Comparison of ENCODE assay signal across 8 cellular contexts in the genomic region with DNA sequence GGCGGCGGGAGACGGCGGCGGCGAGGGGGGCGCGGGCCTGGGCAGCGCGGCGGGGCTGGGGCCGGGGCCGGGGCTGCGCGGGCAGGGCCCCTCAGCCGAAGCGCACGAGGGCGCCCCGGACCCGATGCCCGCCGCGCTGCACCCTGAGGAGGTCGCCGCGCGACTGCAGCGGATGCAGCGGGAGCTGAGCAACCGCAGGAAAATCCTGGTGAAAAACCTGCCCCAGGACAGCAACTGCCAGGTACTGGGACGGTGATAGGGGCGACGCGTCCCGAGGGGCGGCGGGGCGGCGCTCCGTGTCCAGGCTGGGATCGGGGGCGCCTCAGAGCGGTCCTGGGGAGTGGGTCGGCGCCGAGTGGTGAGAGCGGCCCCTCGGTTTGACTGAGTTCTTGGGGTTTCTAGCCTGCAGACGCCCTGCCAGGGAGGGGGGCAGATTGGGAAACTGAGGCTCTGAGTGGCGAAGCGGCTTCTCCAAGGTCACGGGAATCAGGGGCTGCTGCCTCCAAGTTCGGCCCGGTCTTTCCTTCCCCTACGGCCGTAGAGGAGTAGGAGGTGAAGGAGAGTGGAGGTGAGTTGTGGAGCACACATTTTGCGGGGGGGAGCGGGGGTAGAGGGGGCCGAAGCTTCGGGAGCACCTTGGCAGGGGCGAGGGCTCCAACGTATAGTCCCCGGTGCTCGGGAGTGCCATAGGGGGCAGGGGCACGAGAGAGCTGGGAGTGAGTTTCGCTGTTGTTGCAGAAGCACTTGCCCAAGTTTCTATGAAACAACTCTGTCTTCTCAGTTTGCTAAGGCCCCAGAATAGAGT.
DNase-seq lines count a peak whose midpoint lies in the region; ATAC-seq and TF ChIP-seq lines count a peak whose summit lies in the region.

No MANE protein-coding gene starts in this region.

- H3K4me3 ChIP-seq in astrocyte of the spinal cord (ENCODE audit: low read depth, low read length) = peak overlapping the region; percentile 62
- H3K4me3 ChIP-seq in retinal pigment epithelial cell (ENCODE audit: low read length) = peak overlapping the region; percentile 80

- DNase-seq in NCI-H1694 (lab: John Stamatoyannopoulos, UW) (peak; percentile 7), NCI-H1694 treated with DMSO at 0.1 percent for 48 hours (lab: John Stamatoyannopoulos, UW) (no peak), RWPE1 (ENCODE audit: low spot score) (peak; percentile 21), astrocyte of the spinal cord (ENCODE audit: low read depth, low spot score) (peak; percentile 55), hypothalamus (lab: John Stamatoyannopoulos, UW) (peak in 31 of 51 donors; percentile 0 to 81 (median 23)), retinal pigment epithelial cell (ENCODE audit: low read depth) (no peak), GM19238 (ENCODE audit: insufficient read length, low spot score) (no peak)

- TF ChIP-seq CTCF in RWPE1 (conservative IDR thresholded peaks at IDR 0.05; ENCODE audit: low read depth) (no peak), astrocyte of the spinal cord (IDR thresholded peaks at IDR 0.05; ENCODE audit: low read depth, low read length) (no peak), retinal pigment epithelial cell (conservative IDR thresholded peaks at IDR 0.05; ENCODE audit: low read depth, low read length) (no peak)

- in situ Hi-C loops in astrocyte of the spinal cord (cut with HindIII; ENCODE audit: low sequenced_read_pairs) = no loop called here

- POLR2A ChIA-PET in RWPE1 (lab: Yijun Ruan, JAX; ENCODE audit: low non-redundant PET) = no interaction called here

- ATAC-seq in HG02759 (IDR thresholded peaks at IDR 0.05; ENCODE audit: unreplicated experiment) = peak; percentile 31

- CTCF ChIA-PET in RWPE1 (lab: Yijun Ruan, JAX) = interaction anchor here (0.6 to 0.7 kb wide), 3 partner anchors 34 to 1185 kb away, joined by 3 to 5 read pairs (median 3); no protein-coding TSS in a partner anchor

- peak overlapping the region; percentile 53 for H3K27ac ChIP-seq in RWPE1

Comparison
In these comparisons a context has a peak if more than half of its experiments do, and no peak if none do; other contexts are left out.
1. DNase-seq: peak in NCI-H1694 (single experiment), RWPE1 (single experiment), astrocyte of the spinal cord (single experiment) and hypothalamus (31 of 51); none in NCI-H1694 treated with DMSO at 0.1 percent for 48 hours (single experiment), retinal pigment epithelial cell (single experiment) and GM19238 (single experiment).